Comparison of ENCODE assay signal across 3 cellular contexts in the genomic region with DNA sequence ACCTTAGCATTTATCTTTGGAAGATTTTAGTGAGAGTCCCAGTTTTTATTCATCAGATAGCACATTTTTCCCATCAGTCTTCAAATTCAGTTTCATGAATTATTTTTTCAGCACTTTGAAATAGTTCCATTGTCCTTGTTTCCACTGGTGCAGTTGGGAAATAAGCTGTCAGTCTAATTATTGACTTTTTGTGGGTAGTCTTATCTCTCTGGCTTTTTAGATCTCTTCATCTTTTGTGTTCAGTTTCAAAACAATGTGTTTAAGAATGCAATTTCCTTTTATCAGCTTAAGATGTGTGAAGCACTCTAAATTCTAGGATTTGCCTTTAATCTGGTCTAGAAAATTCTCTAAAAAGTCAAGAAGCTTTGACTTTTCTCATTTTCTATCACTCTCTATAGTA.
TF ChIP-seq lines count a peak whose summit lies in the region.

No MANE protein-coding gene starts in this region.

TF ChIP-seq in HepG2, 621 proteins besides CTCF, POLR2A, EP300 and RAD21 (continued from another document):
- TF ChIP-seq, protein P1, sequence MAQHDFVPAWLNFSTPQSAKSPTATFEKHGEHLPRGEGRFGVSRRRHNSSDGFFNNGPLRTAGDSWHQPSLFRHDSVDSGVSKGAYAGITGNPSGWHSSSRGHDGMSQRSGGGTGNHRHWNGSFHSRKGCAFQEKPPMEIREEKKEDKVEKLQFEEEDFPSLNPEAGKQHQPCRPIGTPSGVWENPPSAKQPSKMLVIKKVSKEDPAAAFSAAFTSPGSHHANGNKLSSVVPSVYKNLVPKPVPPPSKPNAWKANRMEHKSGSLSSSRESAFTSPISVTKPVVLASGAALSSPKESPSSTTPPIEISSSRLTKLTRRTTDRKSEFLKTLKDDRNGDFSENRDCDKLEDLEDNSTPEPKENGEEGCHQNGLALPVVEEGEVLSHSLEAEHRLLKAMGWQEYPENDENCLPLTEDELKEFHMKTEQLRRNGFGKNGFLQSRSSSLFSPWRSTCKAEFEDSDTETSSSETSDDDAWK (CRISPR knock-in tag; IDR thresholded peaks at IDR 0.05) = no peak
- TF ChIP-seq SOX5 (CRISPR knock-in tag; IDR thresholded peaks at IDR 0.05; ENCODE audit: borderline replicate concordance) (peak; percentile 76), KAT7 (CRISPR knock-in tag; IDR thresholded peaks at IDR 0.05; ENCODE audit: borderline replicate concordance) (no peak), ZNF354B (CRISPR knock-in tag; IDR thresholded peaks at IDR 0.05) (no peak), SOX13 (IDR thresholded peaks at IDR 0.05) (no peak; the same call in 1 of the 2 replicates), SOX13 (CRISPR knock-in tag; conservative IDR thresholded peaks at IDR 0.05 in 1 of 2, IDR thresholded peaks at IDR 0.05 in 1 of 2) (peak in 1 of 2 experiments; percentile 93; a peak in 2 of 4 replicates), ZNF12 (CRISPR knock-in tag; IDR thresholded peaks at IDR 0.05) (peak; percentile 57; the same call in 1 of the 2 replicates), SMC3 (IDR thresholded peaks at IDR 0.05; ENCODE audit: low read length) (no peak), ONECUT2 (CRISPR knock-in tag; IDR thresholded peaks at IDR 0.05) (peak; percentile 39; the same call in 1 of the 2 replicates), SOX6 (IDR thresholded peaks at IDR 0.05) (no peak), SOX6 (CRISPR knock-in tag; IDR thresholded peaks at IDR 0.05) (peak; percentile 35; the same call in 1 of the 2 replicates)

TF ChIP-seq in WTC11, 78 proteins besides CTCF, POLR2A, EP300 and RAD21 (continued from another document):
- TF ChIP-seq IRF1 (CRISPR knock-in tag; IDR thresholded peaks at IDR 0.05) = no peak

TF ChIP-seq in K562, 482 proteins besides CTCF, POLR2A, EP300 and RAD21 (continued from another document):
- TF ChIP-seq, protein P2, sequence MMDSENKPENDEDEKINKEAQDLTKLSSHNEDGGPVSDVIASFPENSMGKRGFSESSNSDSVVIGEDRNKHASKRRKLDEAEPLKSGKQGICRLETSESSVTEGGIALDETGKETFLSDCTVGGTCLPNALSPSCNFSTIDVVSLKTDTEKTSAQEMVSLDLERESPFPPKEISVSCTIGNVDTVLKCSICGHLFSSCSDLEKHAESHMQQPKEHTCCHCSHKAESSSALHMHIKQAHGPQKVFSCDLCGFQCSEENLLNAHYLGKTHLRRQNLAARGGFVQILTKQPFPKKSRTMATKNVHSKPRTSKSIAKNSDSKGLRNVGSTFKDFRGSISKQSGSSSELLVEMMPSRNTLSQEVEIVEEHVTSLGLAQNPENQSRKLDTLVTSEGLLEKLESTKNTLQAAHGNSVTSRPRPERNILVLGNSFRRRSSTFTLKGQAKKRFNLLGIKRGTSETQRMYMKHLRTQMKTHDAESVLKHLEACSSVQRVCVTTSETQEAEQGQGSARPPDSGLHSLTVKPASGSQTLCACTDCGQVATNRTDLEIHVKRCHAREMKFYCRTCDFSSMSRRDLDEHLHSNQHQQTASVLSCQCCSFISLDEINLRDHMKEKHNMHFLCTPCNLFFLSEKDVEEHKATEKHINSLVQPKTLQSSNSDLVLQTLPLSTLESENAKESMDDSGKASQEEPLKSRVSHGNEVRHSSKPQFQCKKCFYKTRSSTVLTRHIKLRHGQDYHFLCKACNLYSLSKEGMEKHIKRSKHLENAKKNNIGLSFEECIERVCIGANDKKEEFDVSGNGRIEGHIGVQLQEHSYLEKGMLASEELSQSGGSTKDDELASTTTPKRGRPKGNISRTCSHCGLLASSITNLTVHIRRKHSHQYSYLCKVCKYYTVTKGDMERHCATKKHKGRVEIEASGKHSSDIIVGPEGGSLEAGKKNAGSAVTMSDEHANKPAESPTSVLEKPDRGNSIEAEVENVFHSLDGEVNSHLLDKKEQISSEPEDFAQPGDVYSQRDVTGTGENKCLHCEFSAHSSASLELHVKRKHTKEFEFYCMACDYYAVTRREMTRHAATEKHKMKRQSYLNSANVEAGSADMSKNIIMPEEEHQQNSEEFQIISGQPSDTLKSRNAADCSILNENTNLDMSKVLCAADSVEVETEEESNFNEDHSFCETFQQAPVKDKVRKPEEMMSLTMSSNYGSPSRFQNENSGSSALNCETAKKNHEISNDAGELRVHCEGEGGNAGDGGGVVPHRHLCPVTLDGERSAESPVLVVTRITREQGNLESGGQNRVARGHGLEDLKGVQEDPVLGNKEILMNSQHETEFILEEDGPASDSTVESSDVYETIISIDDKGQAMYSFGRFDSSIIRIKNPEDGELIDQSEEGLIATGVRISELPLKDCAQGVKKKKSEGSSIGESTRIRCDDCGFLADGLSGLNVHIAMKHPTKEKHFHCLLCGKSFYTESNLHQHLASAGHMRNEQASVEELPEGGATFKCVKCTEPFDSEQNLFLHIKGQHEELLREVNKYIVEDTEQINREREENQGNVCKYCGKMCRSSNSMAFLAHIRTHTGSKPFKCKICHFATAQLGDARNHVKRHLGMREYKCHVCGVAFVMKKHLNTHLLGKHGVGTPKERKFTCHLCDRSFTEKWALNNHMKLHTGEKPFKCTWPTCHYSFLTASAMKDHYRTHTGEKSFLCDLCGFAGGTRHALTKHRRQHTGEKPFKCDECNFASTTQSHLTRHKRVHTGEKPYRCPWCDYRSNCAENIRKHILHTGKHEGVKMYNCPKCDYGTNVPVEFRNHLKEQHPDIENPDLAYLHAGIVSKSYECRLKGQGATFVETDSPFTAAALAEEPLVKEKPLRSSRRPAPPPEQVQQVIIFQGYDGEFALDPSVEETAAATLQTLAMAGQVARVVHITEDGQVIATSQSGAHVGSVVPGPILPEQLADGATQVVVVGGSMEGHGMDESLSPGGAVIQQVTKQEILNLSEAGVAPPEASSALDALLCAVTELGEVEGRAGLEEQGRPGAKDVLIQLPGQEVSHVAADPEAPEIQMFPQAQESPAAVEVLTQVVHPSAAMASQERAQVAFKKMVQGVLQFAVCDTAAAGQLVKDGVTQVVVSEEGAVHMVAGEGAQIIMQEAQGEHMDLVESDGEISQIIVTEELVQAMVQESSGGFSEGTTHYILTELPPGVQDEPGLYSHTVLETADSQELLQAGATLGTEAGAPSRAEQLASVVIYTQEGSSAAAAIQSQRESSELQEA (IDR thresholded peaks at IDR 0.05; ENCODE audit: low read depth) = no peak
- TF ChIP-seq CBX3 (IDR thresholded peaks at IDR 0.05; ENCODE audit: borderline replicate concordance in 1 of 2, low read length in 2 of 2) = peak in 1 of 2 experiments; percentile 90; a peak in 2 of 3 replicates
- no peak for TF ChIP-seq ZNF347 (CRISPR knock-in tag; IDR thresholded peaks at IDR 0.05; ENCODE audit: low read depth)
- TF ChIP-seq, protein P3, sequence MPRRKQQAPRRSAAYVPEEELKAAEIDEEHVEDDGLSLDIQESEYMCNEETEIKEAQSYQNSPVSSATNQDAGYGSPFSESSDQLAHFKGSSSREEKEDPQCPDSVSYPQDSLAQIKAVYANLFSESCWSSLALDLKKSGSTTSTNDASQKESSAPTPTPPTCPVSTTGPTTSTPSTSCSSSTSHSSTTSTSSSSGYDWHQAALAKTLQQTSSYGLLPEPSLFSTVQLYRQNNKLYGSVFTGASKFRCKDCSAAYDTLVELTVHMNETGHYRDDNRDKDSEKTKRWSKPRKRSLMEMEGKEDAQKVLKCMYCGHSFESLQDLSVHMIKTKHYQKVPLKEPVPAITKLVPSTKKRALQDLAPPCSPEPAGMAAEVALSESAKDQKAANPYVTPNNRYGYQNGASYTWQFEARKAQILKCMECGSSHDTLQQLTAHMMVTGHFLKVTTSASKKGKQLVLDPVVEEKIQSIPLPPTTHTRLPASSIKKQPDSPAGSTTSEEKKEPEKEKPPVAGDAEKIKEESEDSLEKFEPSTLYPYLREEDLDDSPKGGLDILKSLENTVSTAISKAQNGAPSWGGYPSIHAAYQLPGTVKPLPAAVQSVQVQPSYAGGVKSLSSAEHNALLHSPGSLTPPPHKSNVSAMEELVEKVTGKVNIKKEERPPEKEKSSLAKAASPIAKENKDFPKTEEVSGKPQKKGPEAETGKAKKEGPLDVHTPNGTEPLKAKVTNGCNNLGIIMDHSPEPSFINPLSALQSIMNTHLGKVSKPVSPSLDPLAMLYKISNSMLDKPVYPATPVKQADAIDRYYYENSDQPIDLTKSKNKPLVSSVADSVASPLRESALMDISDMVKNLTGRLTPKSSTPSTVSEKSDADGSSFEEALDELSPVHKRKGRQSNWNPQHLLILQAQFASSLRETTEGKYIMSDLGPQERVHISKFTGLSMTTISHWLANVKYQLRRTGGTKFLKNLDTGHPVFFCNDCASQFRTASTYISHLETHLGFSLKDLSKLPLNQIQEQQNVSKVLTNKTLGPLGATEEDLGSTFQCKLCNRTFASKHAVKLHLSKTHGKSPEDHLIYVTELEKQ (CRISPR knock-in tag; IDR thresholded peaks at IDR 0.05) = no peak
- TF ChIP-seq SUPT5H (IDR thresholded peaks at IDR 0.05) = 0 out of 2 replicates have a peak, but pooled peaks have one; percentile 2
- TF ChIP-seq PHF21A (IDR thresholded peaks at IDR 0.05; ENCODE audit: borderline replicate concordance, low read depth) = no peak
- TF ChIP-seq SOX6 (IDR thresholded peaks at IDR 0.05) = peak; percentile 54; the same call in 1 of the 2 replicates
- TF ChIP-seq TRIM28 (IDR thresholded peaks at IDR 0.05) = peak; percentile 82; the same call in 1 of the 2 replicates
- TF ChIP-seq, protein P4, sequence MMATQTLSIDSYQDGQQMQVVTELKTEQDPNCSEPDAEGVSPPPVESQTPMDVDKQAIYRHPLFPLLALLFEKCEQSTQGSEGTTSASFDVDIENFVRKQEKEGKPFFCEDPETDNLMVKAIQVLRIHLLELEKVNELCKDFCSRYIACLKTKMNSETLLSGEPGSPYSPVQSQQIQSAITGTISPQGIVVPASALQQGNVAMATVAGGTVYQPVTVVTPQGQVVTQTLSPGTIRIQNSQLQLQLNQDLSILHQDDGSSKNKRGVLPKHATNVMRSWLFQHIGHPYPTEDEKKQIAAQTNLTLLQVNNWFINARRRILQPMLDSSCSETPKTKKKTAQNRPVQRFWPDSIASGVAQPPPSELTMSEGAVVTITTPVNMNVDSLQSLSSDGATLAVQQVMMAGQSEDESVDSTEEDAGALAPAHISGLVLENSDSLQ (IDR thresholded peaks at IDR 0.05) = peak; percentile 31; the same call in 1 of the 2 replicates
- TF ChIP-seq, protein P5, sequence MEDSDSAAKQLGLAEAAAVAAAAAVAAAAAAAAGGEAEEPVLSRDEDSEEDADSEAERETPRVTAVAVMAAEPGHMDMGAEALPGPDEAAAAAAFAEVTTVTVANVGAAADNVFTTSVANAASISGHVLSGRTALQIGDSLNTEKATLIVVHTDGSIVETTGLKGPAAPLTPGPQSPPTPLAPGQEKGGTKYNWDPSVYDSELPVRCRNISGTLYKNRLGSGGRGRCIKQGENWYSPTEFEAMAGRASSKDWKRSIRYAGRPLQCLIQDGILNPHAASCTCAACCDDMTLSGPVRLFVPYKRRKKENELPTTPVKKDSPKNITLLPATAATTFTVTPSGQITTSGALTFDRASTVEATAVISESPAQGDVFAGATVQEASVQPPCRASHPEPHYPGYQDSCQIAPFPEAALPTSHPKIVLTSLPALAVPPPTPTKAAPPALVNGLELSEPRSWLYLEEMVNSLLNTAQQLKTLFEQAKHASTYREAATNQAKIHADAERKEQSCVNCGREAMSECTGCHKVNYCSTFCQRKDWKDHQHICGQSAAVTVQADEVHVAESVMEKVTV (CRISPR knock-in tag; IDR thresholded peaks at IDR 0.05) = 0 out of 2 replicates have a peak, but pooled peaks have one; percentile 22
- 0 out of 2 replicates have a peak, but pooled peaks have one; percentile 35 for TF ChIP-seq CBX5 (IDR thresholded peaks at IDR 0.05; ENCODE audit: borderline replicate concordance, low read depth)
